Comparison of ENCODE assay signal across 30 cellular contexts in genomic region chr13:31374682-31375081, GRCh38.
"Had no signal": no experiment of that assay in that cellular context is flagged by ENCODE, and none has a peak within 500 bp of the region (broad histone marks: within the 10 kb centered on the region; RNA-seq: fewer than 3 reads in every experiment).

No MANE protein-coding gene starts in this region.

- H3K4me3 ChIP-seq: pancreas, prostate gland, right atrium auricular region, skin epidermis, smooth muscle cell, spleen, suprapubic skin, testis, tibial artery, transverse colon, upper lobe of right lung, uterus had no signal

- H3K9me3 Mint-ChIP-seq: natural killer cell treated with Interleukin-12 subunit alpha and Interleukin-12 subunit beta and Interleukin-15 and Interleukin-18, amount 100 ng/mL, for 72 hours; stimulated activated memory B cell treated with anti-CD40 and anti-IgM and Interleukin-4, amounts not matched to agents 10 μg/mL and 1 μg/mL and 100 μg/mL, for 72 hours; stimulated activated naive CD8-positive, alpha-beta T cell treated with anti-CD3 and anti-CD28 coated beads, Interleukin-15, amount 100 ng/mL, for 72 hours had no signal

- H3K36me3 ChIP-seq: neutrophil, pancreas, prostate gland, right atrium auricular region, spleen, suprapubic skin, tibial artery, transverse colon, upper lobe of right lung, uterus had no signal

- H3K4me1 ChIP-seq: pancreas, prostate gland, right atrium auricular region, spleen, suprapubic skin, testis, tibial artery, transverse colon, upper lobe of right lung, uterus had no signal

- H3K9me3 ChIP-seq: neutrophil, pancreas, prostate gland, right atrium auricular region, spleen, suprapubic skin, testis, tibial artery, transverse colon, upper lobe of right lung, uterus had no signal

- H3K4me1 Mint-ChIP-seq: naive B cell; naive thymus-derived CD8-positive, alpha-beta T cell; stimulated activated naive CD8-positive, alpha-beta T cell treated with anti-CD3 and anti-CD28 coated beads, Interleukin-15, amount 100 ng/mL, for 72 hours had no signal

- H3K27ac ChIP-seq: neutrophil, pancreas, prostate gland, right atrium auricular region, skin epidermis, spleen, suprapubic skin, tibial artery, transverse colon, upper lobe of right lung, uterus had no signal

- H3K36me3 Mint-ChIP-seq: naive B cell; naive thymus-derived CD8-positive, alpha-beta T cell; natural killer cell treated with Interleukin-12 subunit alpha and Interleukin-12 subunit beta and Interleukin-15 and Interleukin-18, amount 100 ng/mL, for 72 hours; stimulated activated memory B cell treated with anti-CD40 and anti-IgM and Interleukin-4, amounts not matched to agents 10 μg/mL and 1 μg/mL and 100 μg/mL, for 72 hours; type B pancreatic cell had no signal

- H3K27me3 Mint-ChIP-seq: type B pancreatic cell had no signal

- FAIRE-seq: pancreas had no signal

- H3K4me3 Mint-ChIP-seq: naive B cell; naive thymus-derived CD8-positive, alpha-beta T cell; natural killer cell treated with Interleukin-12 subunit alpha and Interleukin-12 subunit beta and Interleukin-15 and Interleukin-18, amount 100 ng/mL, for 72 hours; stimulated activated memory B cell treated with anti-CD40 and anti-IgM and Interleukin-4, amounts not matched to agents 10 μg/mL and 1 μg/mL and 100 μg/mL, for 72 hours; stimulated activated naive CD8-positive, alpha-beta T cell treated with anti-CD3 and anti-CD28 coated beads, Interleukin-15, amount 100 ng/mL, for 72 hours; type B pancreatic cell had no signal

- H3K4me2 ChIP-seq: smooth muscle cell had no signal

- ATAC-seq: naive thymus-derived CD8-positive, alpha-beta T cell; natural killer cell treated with Interleukin-12 subunit alpha and Interleukin-12 subunit beta and Interleukin-15 and Interleukin-18, amount 100 ng/mL, for 72 hours; pancreas; sciatic nerve; stimulated activated memory B cell treated with anti-CD40 and anti-IgM and Interleukin-4, amounts not matched to agents 10 μg/mL and 1 μg/mL and 100 μg/mL, for 72 hours; stimulated activated naive CD8-positive, alpha-beta T cell treated with anti-CD3 and anti-CD28 coated beads, Interleukin-15, amount 100 ng/mL, for 72 hours; stimulated activated naive CD8-positive, alpha-beta T cell treated with anti-CD3 and anti-CD28 coated beads, Interleukin-15, Interleukin-2, amounts not matched to agents 100 U/mL and 50 U/mL, for 24 hours; upper lobe of right lung had no signal

- H3K27me3 ChIP-seq: neutrophil, pancreas, right atrium auricular region, spleen, testis, tibial artery, transverse colon, upper lobe of right lung, uterus had no signal

- H3K27ac Mint-ChIP-seq: naive B cell; naive thymus-derived CD8-positive, alpha-beta T cell; natural killer cell treated with Interleukin-12 subunit alpha and Interleukin-12 subunit beta and Interleukin-15 and Interleukin-18, amount 100 ng/mL, for 72 hours; stimulated activated memory B cell treated with anti-CD40 and anti-IgM and Interleukin-4, amounts not matched to agents 10 μg/mL and 1 μg/mL and 100 μg/mL, for 72 hours; stimulated activated naive CD8-positive, alpha-beta T cell treated with anti-CD3 and anti-CD28 coated beads, Interleukin-15, amount 100 ng/mL, for 72 hours; type B pancreatic cell had no signal

- DNase-seq: naive B cell; naive thymus-derived CD8-positive, alpha-beta T cell; nucleus accumbens; pancreas; retina; spleen; stimulated activated CD4-positive, alpha-beta T cell treated with anti-CD3 and anti-CD28 coated beads, Interleukin-12 subunit alpha, Interleukin-12 subunit beta, amount 100 ng/mL, for 4 hours; stimulated activated CD4-positive, alpha-beta T cell treated with anti-CD3 and anti-CD28 coated beads, Interleukin-1b, Interleukin-23, amount 100 ng/mL, for 48 hours; stimulated activated CD4-positive, alpha-beta T cell treated with anti-CD3 and anti-CD28 coated beads, Interleukin-4, amount 100 ng/mL, for 1 hour; stimulated activated CD4-positive, alpha-beta T cell treated with anti-CD3 and anti-CD28 coated beads, Interleukin-4, amount 100 ng/mL, for 4 hours; stimulated activated CD8-positive, alpha-beta memory T cell treated with anti-CD3 and anti-CD28 coated beads, Interleukin-4, amount 100 ng/mL, for 48 hours; stimulated activated naive CD4-positive, alpha-beta T cell; stimulated activated naive CD8-positive, alpha-beta T cell treated with anti-CD3 and anti-CD28 coated beads, Interleukin-15, amount 100 ng/mL, for 72 hours; stimulated activated naive CD8-positive, alpha-beta T cell treated with anti-CD3 and anti-CD28 coated beads, Interleukin-15, Interleukin-2, amounts not matched to agents 100 U/mL and 50 U/mL, for 24 hours; substantia nigra; testis; tibial artery; transverse colon; upper lobe of right lung; uterus had no signal
